In genomic region chrX:154388094-154388493, GRCh38 we compare ENCODE assay signal across 6 cellular contexts. TPM values are rescaled to one million over a fixed set of nuclear protein-coding genes. Genes with fewer than 3 reads are reported as not detected.
A peak's percentile ranks its signal among the peaks of the same experiment; 100 is the strongest.
DNase-seq lines count a peak whose midpoint lies in the region; ATAC-seq, FAIRE-seq and TF ChIP-seq lines count a peak whose summit lies in the region.
"Not testable (repeated sequence)": the region's sequence is repeated elsewhere in the genome, so short reads cannot be mapped to it uniquely, and the experiment has no call there.

No MANE protein-coding gene starts in this region.

- FAIRE-seq in HepG2 (lab: Jason Lieb, UNC) (peak; percentile 36), urothelium cell line (lab: Jason Lieb, UNC) (peak; percentile 95)

- POLR2A ChIA-PET in Panc1 (lab: Charles Lee); HepG2 (lab: Yijun Ruan, JAX): not testable (repeated sequence)

- not testable (repeated sequence) for TF ChIP-seq CTCF in Panc1 (IDR thresholded peaks at IDR 0.05); body of pancreas (IDR thresholded peaks at IDR 0.05); HepG2 (CRISPR knock-in tag; IDR thresholded peaks at IDR 0.05)

- ATAC-seq in GM18909 (IDR thresholded peaks at IDR 0.05; ENCODE audit: poor library complexity, unreplicated experiment) (peak; percentile 37), HG02571 (IDR thresholded peaks at IDR 0.05; ENCODE audit: unreplicated experiment) (peak; percentile 30), Panc1 (peak; percentile 47), body of pancreas (peak; percentile 33), HepG2 (peak; percentile 18)

- in situ Hi-C loops in Panc1 (cut with HindIII; ENCODE audit: low pct_unique_long_range_greater_than_20kb, low sequenced_read_pairs); HepG2 (cut with HindIII; ENCODE audit: extremely low pct_ligation_motif_present, low pct_unique_long_range_greater_than_20kb): not testable (repeated sequence)

- not testable (repeated sequence) for H3K27ac ChIP-seq in Panc1 (ENCODE audit: low read length); body of pancreas; HepG2 (ENCODE audit: extremely low read length, insufficient read depth, low read length)

- not testable (repeated sequence) for BruUV-seq in Panc1 (replicated peaks; lab: Mats Ljungman, UMichigan); HepG2 (replicated peaks; lab: Mats Ljungman, UMichigan)

- not testable (repeated sequence) for TF ChIP-seq EP300 in HepG2 (IDR thresholded peaks at IDR 0.05; ENCODE audit: low read depth in 2 of 2, low read length in 2 of 2); HepG2 (CRISPR knock-in tag; IDR thresholded peaks at IDR 0.05; ENCODE audit: borderline replicate concordance)

- not testable (repeated sequence) for H3K9me3 ChIP-seq in Panc1 (ENCODE audit: control insufficient read depth, insufficient read depth, low read depth, low read length); body of pancreas; HepG2 (ENCODE audit: low read length)

- not testable (repeated sequence) for TF ChIP-seq RAD21 in HepG2 (CRISPR knock-in tag; IDR thresholded peaks at IDR 0.05)

- not testable (repeated sequence) for TF ChIP-seq POLR2A in body of pancreas (IDR thresholded peaks at IDR 0.05); HepG2 (IDR thresholded peaks at IDR 0.05; ENCODE audit: insufficient read depth in 1 of 2, low read depth in 2 of 2, low read length in 2 of 2)

- not testable (repeated sequence) for DNase-seq in Panc1 (ENCODE audit: low read depth, low spot score); body of pancreas; HepG2 (ENCODE audit: low spot score); urothelium cell line (ENCODE audit: low spot score)

- WGBS in body of pancreas, 2 donors = no CpG with 5 or more reads among the region's 20 CpGs
- no CpG with 5 or more reads among the region's 20 CpGs for WGBS in HepG2 (ENCODE audit: low lambda C conversion rate)

- H3K9ac ChIP-seq in HepG2 (ENCODE audit: insufficient read depth, low read depth, low read length) = not testable (repeated sequence)

- intact Hi-C loops in Panc1 (cut with micrococcal nuclease; ENCODE audit: unreplicated experiment); body of pancreas (cut with DNase I); HepG2 (cut with micrococcal nuclease; ENCODE audit: unreplicated experiment): not testable (repeated sequence)

- not testable (repeated sequence) for H3K36me3 ChIP-seq in Panc1 (ENCODE audit: control insufficient read depth, insufficient read depth, low read length); body of pancreas (replicated peaks in 1 of 2; ENCODE audit: insufficient read depth in 1 of 2, low read depth in 2 of 2); HepG2 (replicated peaks in 1 of 2; ENCODE audit: control insufficient read depth in 1 of 2, insufficient read depth in 2 of 2, low read length in 2 of 2)

- H2AFZ ChIP-seq in HepG2 (ENCODE audit: low read length) = not testable (repeated sequence)

- H3K27me3 ChIP-seq in Panc1 (ENCODE audit: control insufficient read depth, insufficient read depth, low read length); body of pancreas; HepG2 (ENCODE audit: control insufficient read depth in 1 of 2, insufficient read depth in 2 of 2, low read length in 2 of 2): not testable (repeated sequence)

- not testable (repeated sequence) for H3K79me2 ChIP-seq in HepG2 (ENCODE audit: insufficient read depth, low read length)

- H3K4me3 ChIP-seq in Panc1 (ENCODE audit: low read depth in 2 of 2, low read length in 2 of 2); body of pancreas; HepG2 (replicated peaks in 1 of 3; ENCODE audit: insufficient read depth in 1 of 3, low read depth in 2 of 3, low read length in 3 of 3): not testable (repeated sequence)

- CTCF ChIA-PET in Panc1 (lab: Charles Lee); HepG2 (lab: Yijun Ruan, JAX; ENCODE audit: low intra/inter-chr PET ratio, low total read pairs): not testable (repeated sequence)

- not testable (repeated sequence) for H3K4me1 ChIP-seq in Panc1 (ENCODE audit: control insufficient read depth, insufficient read depth, low read length); body of pancreas; HepG2 (ENCODE audit: insufficient read depth, low read length)

- H4K20me1 ChIP-seq in HepG2 (ENCODE audit: insufficient read depth, low read length) = not testable (repeated sequence)

- H3K4me2 ChIP-seq in HepG2 (ENCODE audit: low read depth, low read length) = not testable (repeated sequence)

RNA-seq across cellular contexts. Expression of gene EMD, which starts 9.0 kb away (rescaled TPM):
- 178 TPM for total RNA-seq in Panc1 (2021; ENCODE audit: unreplicated experiment)
- polyA plus RNA-seq in Panc1 (2012; ENCODE audit: insufficient read length) = 209 TPM
- 10 to 100 TPM; 23.6 to 28.3 TPM for total RNA-seq in body of pancreas
- 10.4 and 14.5 TPM in 2 replicates for total RNA-seq in HepG2 (2016; rRNA removed; fragmentation: Illumina TruSeq; extraction: Trizol)
- total RNA-seq in HepG2 (2016; cell fraction: cytosol; rRNA removed; fragmentation: Illumina TruSeq; extraction: Trizol; ENCODE audit: low read depth) = 23.2 and 32.8 TPM in 2 replicates
- 8.8 and 14.4 TPM in 2 replicates for total RNA-seq in HepG2 (2016; cell fraction: insoluble cytoplasmic fraction; rRNA removed; fragmentation: Illumina TruSeq; extraction: Trizol)
- 27.8 and 36.0 TPM in 2 replicates for total RNA-seq in HepG2 (2016; cell fraction: membrane; rRNA removed; fragmentation: Illumina TruSeq; extraction: Trizol)
- 9.2 and 9.7 TPM in 2 replicates for total RNA-seq in HepG2 (2016; cell fraction: nucleus; rRNA removed; fragmentation: Illumina TruSeq; extraction: Trizol)
- polyA plus RNA-seq in HepG2 (2011; rRNA removed) = 14.9 and 19.1 TPM in 2 replicates
- polyA plus RNA-seq in HepG2 (2011; cell fraction: cytosol; rRNA removed) = 16.0 and 18.2 TPM in 2 replicates
- 49.8 and 50.2 TPM in 2 replicates for polyA plus RNA-seq in HepG2 (2011; cell fraction: nucleus; rRNA removed)
- 17.5 and 18.8 TPM in 2 replicates for polyA plus RNA-seq in HepG2 (2012)
- polyA plus RNA-seq in HepG2 (2016; cell fraction: cytosol; fragmentation: Illumina TruSeq; extraction: Trizol; ENCODE audit: low read depth) = 74.7 and 108 TPM in 2 replicates
- polyA plus RNA-seq in HepG2 (2016; cell fraction: insoluble cytoplasmic fraction; fragmentation: Illumina TruSeq; extraction: Trizol; ENCODE audit: low read depth) = 25.4 and 35.1 TPM in 2 replicates
- 69.7 and 96.5 TPM in 2 replicates for polyA plus RNA-seq in HepG2 (2016; cell fraction: membrane; fragmentation: Illumina TruSeq; extraction: Trizol; ENCODE audit: low read depth)
- 38.7 and 39.0 TPM in 2 replicates for polyA plus RNA-seq in HepG2 (2016; cell fraction: nucleus; fragmentation: Illumina TruSeq; extraction: Trizol; ENCODE audit: insufficient read depth, low read depth)
- polyA minus RNA-seq in HepG2 (2011; rRNA and poly(A)+ RNA removed; ENCODE audit: low replicate concordance) = 13.3 and 53.4 TPM in 2 replicates
- 9.3 and 9.9 TPM in 2 replicates for polyA minus RNA-seq in HepG2 (2011; cell fraction: cytosol; rRNA and poly(A)+ RNA removed)
- polyA minus RNA-seq in HepG2 (2011; cell fraction: nucleus; rRNA and poly(A)+ RNA removed) = 6.2 and 7.2 TPM in 2 replicates

RNA-seq across cellular contexts. Expression of gene RPL10, which starts 10.1 kb away (rescaled TPM):
- 2,466 TPM for total RNA-seq in Panc1 (2021; ENCODE audit: unreplicated experiment)
- 2,477 TPM for polyA plus RNA-seq in Panc1 (2012; ENCODE audit: insufficient read length)
- 1,000 to 10,000 TPM; 1,426 to 2,757 TPM for total RNA-seq in body of pancreas
- total RNA-seq in HepG2 (2016; rRNA removed; fragmentation: Illumina TruSeq; extraction: Trizol) = 2,381 and 2,883 TPM in 2 replicates
- 2,845 and 3,163 TPM in 2 replicates for total RNA-seq in HepG2 (2016; cell fraction: cytosol; rRNA removed; fragmentation: Illumina TruSeq; extraction: Trizol; ENCODE audit: low read depth)
- 2,364 and 2,968 TPM in 2 replicates for total RNA-seq in HepG2 (2016; cell fraction: insoluble cytoplasmic fraction; rRNA removed; fragmentation: Illumina TruSeq; extraction: Trizol)
- 6,021 and 6,074 TPM in 2 replicates for total RNA-seq in HepG2 (2016; cell fraction: membrane; rRNA removed; fragmentation: Illumina TruSeq; extraction: Trizol)
- 936 and 1,040 TPM in 2 replicates for total RNA-seq in HepG2 (2016; cell fraction: nucleus; rRNA removed; fragmentation: Illumina TruSeq; extraction: Trizol)
- 4,713 and 5,167 TPM in 2 replicates for polyA plus RNA-seq in HepG2 (2011; rRNA removed)
- 7,297 and 8,438 TPM in 2 replicates for polyA plus RNA-seq in HepG2 (2011; cell fraction: cytosol; rRNA removed)
- 1,715 and 1,756 TPM in 2 replicates for polyA plus RNA-seq in HepG2 (2011; cell fraction: nucleus; rRNA removed)
- 3,170 and 4,590 TPM in 2 replicates for polyA plus RNA-seq in HepG2 (2012)
- 5,111 and 5,676 TPM in 2 replicates for polyA plus RNA-seq in HepG2 (2016; cell fraction: cytosol; fragmentation: Illumina TruSeq; extraction: Trizol; ENCODE audit: low read depth)
- polyA plus RNA-seq in HepG2 (2016; cell fraction: insoluble cytoplasmic fraction; fragmentation: Illumina TruSeq; extraction: Trizol; ENCODE audit: low read depth) = 3,496 and 3,549 TPM in 2 replicates
- polyA plus RNA-seq in HepG2 (2016; cell fraction: membrane; fragmentation: Illumina TruSeq; extraction: Trizol; ENCODE audit: low read depth) = 7,184 and 7,370 TPM in 2 replicates
- 1,977 and 1,989 TPM in 2 replicates for polyA plus RNA-seq in HepG2 (2016; cell fraction: nucleus; fragmentation: Illumina TruSeq; extraction: Trizol; ENCODE audit: insufficient read depth, low read depth)
- 1,812 and 2,162 TPM in 2 replicates for polyA minus RNA-seq in HepG2 (2011; rRNA and poly(A)+ RNA removed; ENCODE audit: low replicate concordance)
- 929 and 970 TPM in 2 replicates for polyA minus RNA-seq in HepG2 (2011; cell fraction: cytosol; rRNA and poly(A)+ RNA removed)
- polyA minus RNA-seq in HepG2 (2011; cell fraction: nucleus; rRNA and poly(A)+ RNA removed) = 272 and 332 TPM in 2 replicates

RNA-seq across cellular contexts. Expression of gene FLNA, which starts 13.7 kb away (rescaled TPM):
- total RNA-seq in Panc1 (2021; ENCODE audit: unreplicated experiment) (920 TPM), body of pancreas (100 to 1,000 TPM; 230 to 308 TPM), HepG2 (2016; rRNA removed; fragmentation: Illumina TruSeq; extraction: Trizol) (119 and 174 TPM in 2 replicates)
- 914 TPM for polyA plus RNA-seq in Panc1 (2012; ENCODE audit: insufficient read length)
- 13.2 and 13.4 TPM in 2 replicates for total RNA-seq in HepG2 (2016; cell fraction: cytosol; rRNA removed; fragmentation: Illumina TruSeq; extraction: Trizol; ENCODE audit: low read depth)
- total RNA-seq in HepG2 (2016; cell fraction: insoluble cytoplasmic fraction; rRNA removed; fragmentation: Illumina TruSeq; extraction: Trizol) = 90.0 and 191 TPM in 2 replicates
- total RNA-seq in HepG2 (2016; cell fraction: membrane; rRNA removed; fragmentation: Illumina TruSeq; extraction: Trizol) = 36.3 and 36.5 TPM in 2 replicates
- total RNA-seq in HepG2 (2016; cell fraction: nucleus; rRNA removed; fragmentation: Illumina TruSeq; extraction: Trizol) = 184 and 199 TPM in 2 replicates
- 83.4 and 117 TPM in 2 replicates for polyA plus RNA-seq in HepG2 (2011; rRNA removed)
- polyA plus RNA-seq in HepG2 (2011; cell fraction: cytosol; rRNA removed) = 51.4 and 75.1 TPM in 2 replicates
- polyA plus RNA-seq in HepG2 (2011; cell fraction: nucleus; rRNA removed) = 546 and 648 TPM in 2 replicates
- 102 and 157 TPM in 2 replicates for polyA plus RNA-seq in HepG2 (2012)
- 12.4 and 15.1 TPM in 2 replicates for polyA plus RNA-seq in HepG2 (2016; cell fraction: cytosol; fragmentation: Illumina TruSeq; extraction: Trizol; ENCODE audit: low read depth)
- 93.9 and 131 TPM in 2 replicates for polyA plus RNA-seq in HepG2 (2016; cell fraction: insoluble cytoplasmic fraction; fragmentation: Illumina TruSeq; extraction: Trizol; ENCODE audit: low read depth)
- 22.9 and 27.1 TPM in 2 replicates for polyA plus RNA-seq in HepG2 (2016; cell fraction: membrane; fragmentation: Illumina TruSeq; extraction: Trizol; ENCODE audit: low read depth)
- polyA plus RNA-seq in HepG2 (2016; cell fraction: nucleus; fragmentation: Illumina TruSeq; extraction: Trizol; ENCODE audit: insufficient read depth, low read depth) = 309 and 326 TPM in 2 replicates
- 637 and 802 TPM in 2 replicates for polyA minus RNA-seq in HepG2 (2011; rRNA and poly(A)+ RNA removed; ENCODE audit: low replicate concordance)
- polyA minus RNA-seq in HepG2 (2011; cell fraction: cytosol; rRNA and poly(A)+ RNA removed) = 304 and 314 TPM in 2 replicates
- polyA minus RNA-seq in HepG2 (2011; cell fraction: nucleus; rRNA and poly(A)+ RNA removed) = 230 and 260 TPM in 2 replicates

RNA-seq across cellular contexts. Expression of gene DNASE1L1, which starts 21.0 kb away (rescaled TPM):
- 60.4 TPM for total RNA-seq in Panc1 (2021; ENCODE audit: unreplicated experiment)
- 104 TPM for polyA plus RNA-seq in Panc1 (2012; ENCODE audit: insufficient read length)
- total RNA-seq in body of pancreas = 10 to 100 TPM in 1 of 2 donors, 1 to 10 TPM in 1; 9.6 to 16.1 TPM
- 4.6 and 4.7 TPM in 2 replicates for total RNA-seq in HepG2 (2016; rRNA removed; fragmentation: Illumina TruSeq; extraction: Trizol)
- 3.2 and 3.4 TPM in 2 replicates for total RNA-seq in HepG2 (2016; cell fraction: cytosol; rRNA removed; fragmentation: Illumina TruSeq; extraction: Trizol; ENCODE audit: low read depth)
- total RNA-seq in HepG2 (2016; cell fraction: insoluble cytoplasmic fraction; rRNA removed; fragmentation: Illumina TruSeq; extraction: Trizol) = 3.9 and 5.0 TPM in 2 replicates
- 8.0 and 8.2 TPM in 2 replicates for total RNA-seq in HepG2 (2016; cell fraction: membrane; rRNA removed; fragmentation: Illumina TruSeq; extraction: Trizol)
- 5.1 and 5.8 TPM in 2 replicates for total RNA-seq in HepG2 (2016; cell fraction: nucleus; rRNA removed; fragmentation: Illumina TruSeq; extraction: Trizol)
- 12.3 and 16.5 TPM in 2 replicates for polyA plus RNA-seq in HepG2 (2011; rRNA removed)
- polyA plus RNA-seq in HepG2 (2011; cell fraction: cytosol; rRNA removed) = 13.3 and 15.2 TPM in 2 replicates
- polyA plus RNA-seq in HepG2 (2011; cell fraction: nucleus; rRNA removed) = 17.5 and 18.0 TPM in 2 replicates
- 8.0 and 11.7 TPM in 2 replicates for polyA plus RNA-seq in HepG2 (2012)
- 4.0 and 4.8 TPM in 2 replicates for polyA plus RNA-seq in HepG2 (2016; cell fraction: cytosol; fragmentation: Illumina TruSeq; extraction: Trizol; ENCODE audit: low read depth)
- 4.8 and 4.9 TPM in 2 replicates for polyA plus RNA-seq in HepG2 (2016; cell fraction: insoluble cytoplasmic fraction; fragmentation: Illumina TruSeq; extraction: Trizol; ENCODE audit: low read depth)
- polyA plus RNA-seq in HepG2 (2016; cell fraction: membrane; fragmentation: Illumina TruSeq; extraction: Trizol; ENCODE audit: low read depth) = 9.1 and 9.5 TPM in 2 replicates
- polyA plus RNA-seq in HepG2 (2016; cell fraction: nucleus; fragmentation: Illumina TruSeq; extraction: Trizol; ENCODE audit: insufficient read depth, low read depth) = 5.5 and 8.8 TPM in 2 replicates
- polyA minus RNA-seq in HepG2 (2011; rRNA and poly(A)+ RNA removed; ENCODE audit: low replicate concordance) = 24.1 and 42.4 TPM in 2 replicates
- 5.9 and 6.7 TPM in 2 replicates for polyA minus RNA-seq in HepG2 (2011; cell fraction: cytosol; rRNA and poly(A)+ RNA removed)
- polyA minus RNA-seq in HepG2 (2011; cell fraction: nucleus; rRNA and poly(A)+ RNA removed) = 4.2 and 5.0 TPM in 2 replicates

RNA-seq across cellular contexts. Expression of gene TAFAZZIN, which starts 23.2 kb away (rescaled TPM):
- total RNA-seq in Panc1 (2021; ENCODE audit: unreplicated experiment) (113 TPM), body of pancreas (10 to 100 TPM; 42.0 to 97.6 TPM), HepG2 (2016; rRNA removed; fragmentation: Illumina TruSeq; extraction: Trizol) (6.3 and 16.8 TPM in 2 replicates)
- 123 TPM for polyA plus RNA-seq in Panc1 (2012; ENCODE audit: insufficient read length)
- total RNA-seq in HepG2 (2016; cell fraction: cytosol; rRNA removed; fragmentation: Illumina TruSeq; extraction: Trizol; ENCODE audit: low read depth) = 5.9 and 8.5 TPM in 2 replicates
- total RNA-seq in HepG2 (2016; cell fraction: insoluble cytoplasmic fraction; rRNA removed; fragmentation: Illumina TruSeq; extraction: Trizol) = 4.8 and 17.3 TPM in 2 replicates
- total RNA-seq in HepG2 (2016; cell fraction: membrane; rRNA removed; fragmentation: Illumina TruSeq; extraction: Trizol) = 5.5 and 6.3 TPM in 2 replicates
- total RNA-seq in HepG2 (2016; cell fraction: nucleus; rRNA removed; fragmentation: Illumina TruSeq; extraction: Trizol) = 17.9 and 26.2 TPM in 2 replicates
- polyA plus RNA-seq in HepG2 (2011; rRNA removed) = 27.9 and 30.9 TPM in 2 replicates
- polyA plus RNA-seq in HepG2 (2011; cell fraction: cytosol; rRNA removed) = 8.7 and 11.6 TPM in 2 replicates
- polyA plus RNA-seq in HepG2 (2011; cell fraction: nucleus; rRNA removed) = 281 and 287 TPM in 2 replicates
- 16.8 and 21.1 TPM in 2 replicates for polyA plus RNA-seq in HepG2 (2012)
- 2.5 and 2.9 TPM in 2 replicates for polyA plus RNA-seq in HepG2 (2016; cell fraction: cytosol; fragmentation: Illumina TruSeq; extraction: Trizol; ENCODE audit: low read depth)
- polyA plus RNA-seq in HepG2 (2016; cell fraction: insoluble cytoplasmic fraction; fragmentation: Illumina TruSeq; extraction: Trizol; ENCODE audit: low read depth) = 5.3 and 7.9 TPM in 2 replicates
- polyA plus RNA-seq in HepG2 (2016; cell fraction: membrane; fragmentation: Illumina TruSeq; extraction: Trizol; ENCODE audit: low read depth) = 4.2 and 4.6 TPM in 2 replicates
- polyA plus RNA-seq in HepG2 (2016; cell fraction: nucleus; fragmentation: Illumina TruSeq; extraction: Trizol; ENCODE audit: insufficient read depth, low read depth) = 70.8 TPM in 2 replicates
- 16.6 and 35.2 TPM in 2 replicates for polyA minus RNA-seq in HepG2 (2011; rRNA and poly(A)+ RNA removed; ENCODE audit: low replicate concordance)
- 7.0 and 7.2 TPM in 2 replicates for polyA minus RNA-seq in HepG2 (2011; cell fraction: cytosol; rRNA and poly(A)+ RNA removed)
- polyA minus RNA-seq in HepG2 (2011; cell fraction: nucleus; rRNA and poly(A)+ RNA removed) = 23.2 and 28.2 TPM in 2 replicates
